Comparison of ENCODE assay signal across 8 cellular contexts in the genomic region with DNA sequence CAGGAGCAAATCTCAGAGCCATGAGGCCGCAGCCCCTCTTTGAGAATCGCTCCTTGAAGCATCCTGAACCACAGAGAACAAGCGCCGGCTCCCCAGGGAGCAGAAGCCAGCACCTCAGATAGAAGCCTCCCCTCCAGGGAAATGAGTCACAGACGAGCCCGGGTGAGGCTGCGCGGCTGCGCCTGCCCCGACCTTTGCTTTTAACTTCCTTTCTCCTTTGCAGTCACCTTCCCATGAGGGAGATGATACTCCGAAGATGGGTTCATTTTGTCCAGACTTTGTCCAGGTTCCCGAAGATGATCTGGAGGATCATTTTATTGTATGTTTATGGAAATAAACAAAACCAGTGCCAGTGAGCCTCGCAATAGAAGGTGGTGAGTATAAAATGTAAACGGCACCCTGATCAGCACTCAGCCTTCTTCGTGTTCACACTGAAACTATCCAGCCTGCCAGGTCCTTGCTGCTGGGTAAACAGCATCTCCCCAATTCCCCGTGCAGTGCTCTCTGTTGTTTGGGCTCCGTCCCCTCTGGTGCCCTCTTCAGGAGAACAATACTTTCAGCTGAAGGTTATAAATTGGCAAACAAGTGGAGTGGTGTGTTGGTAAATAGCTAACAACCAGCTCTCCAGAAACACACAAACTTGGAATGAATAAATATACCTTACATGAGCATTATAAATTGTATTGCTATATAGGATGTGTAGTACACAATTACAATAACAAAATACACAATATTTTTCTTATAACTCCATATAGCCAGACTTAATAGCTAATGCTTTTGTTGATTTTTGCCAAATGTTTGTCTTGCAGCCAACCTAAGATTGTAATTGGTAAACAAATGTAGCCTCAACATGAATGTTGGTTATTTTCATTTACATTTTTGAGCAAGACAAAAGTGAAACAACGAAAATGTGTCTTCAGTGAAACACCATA. TPM values are rescaled to one million over a fixed set of nuclear protein-coding genes. Genes with fewer than 3 reads are reported as not detected.
A peak's percentile ranks its signal among the peaks of the same experiment; 100 is the strongest.
DNase-seq lines count a peak whose midpoint lies in the region; ATAC-seq and TF ChIP-seq lines count a peak whose summit lies in the region.

No MANE protein-coding gene starts in this region.

- H3K4me1 ChIP-seq in PC-9 (replicated peaks; ENCODE audit: insufficient read depth) = peaks cover 19% of the 10 kb centered on the region
- no peaks in the 10 kb centered on the region for H3K4me1 ChIP-seq in foreskin keratinocyte
- peaks cover 6% of the 10 kb centered on the region for H3K4me1 ChIP-seq in vagina

- no peaks in the 10 kb centered on the region for H3K36me3 ChIP-seq in PC-9 (ENCODE audit: low read depth)
- H3K36me3 ChIP-seq in vagina = no peaks in the 10 kb centered on the region

- intact Hi-C loops in PC-9 (cut with micrococcal nuclease; ENCODE audit: unreplicated experiment) (loop anchor here (1.0 kb wide), 1 partner anchor 298 kb away; no protein-coding TSS in a partner anchor), vagina (cut with DNase I) (no loop called here)

- H3K27me3 ChIP-seq in PC-9 (ENCODE audit: insufficient read depth, low read depth) = no peaks in the 10 kb centered on the region
- peaks cover 10% of the 10 kb centered on the region for H3K27me3 ChIP-seq in foreskin keratinocyte
- no peaks in the 10 kb centered on the region for H3K27me3 ChIP-seq in vagina

- H3K4me3 ChIP-seq in PC-9 (peak overlapping the region; percentile 50; the same call in 1 of the 2 replicates), vagina (peak overlapping the region; percentile 12 to 30)

- peaks cover 22% of the 10 kb centered on the region for H3F3A ChIP-seq in PC-9 (ENCODE audit: insufficient read depth, low read depth)

- H3K27ac ChIP-seq in PC-9 (peak overlapping the region; percentile 63), foreskin keratinocyte (peak overlapping the region; percentile 9), vagina (no peak overlapping the region)

- no peaks in the 10 kb centered on the region for H3K9me2 ChIP-seq in PC-9 (ENCODE audit: insufficient read depth)

- no TSS peak for BruUV-seq in PC-9 (replicated peaks; lab: Mats Ljungman, UMichigan)

- peak overlapping the region; percentile 80 for H3K4me2 ChIP-seq in PC-9

- H2AFZ ChIP-seq in PC-9 = peak overlapping the region; percentile 73

- no peak for TF ChIP-seq POLR2A in vagina (IDR thresholded peaks at IDR 0.05)

- CTCF ChIA-PET in PC-9 (lab: Charles Lee) = interaction anchor here (0.6 to 1.0 kb wide), 3 partner anchors 74 to 297 kb away, joined by 3 to 7 read pairs (median 5); no protein-coding TSS in a partner anchor

- peak; percentile 74 for ATAC-seq in GM21619 (IDR thresholded peaks at IDR 0.05; ENCODE audit: unreplicated experiment)
- ATAC-seq in foreskin keratinocyte = peak; percentile 96

- H3K9me3 ChIP-seq in PC-9 (ENCODE audit: insufficient read depth, low read depth) (no peaks in the 10 kb centered on the region), vagina (no peaks in the 10 kb centered on the region)

- H4K20me1 ChIP-seq in PC-9 (ENCODE audit: insufficient read depth) = no peaks in the 10 kb centered on the region

- TF ChIP-seq CTCF in PC-9 (conservative IDR thresholded peaks at IDR 0.05) (peak; percentile 68), foreskin keratinocyte (conservative IDR thresholded peaks at IDR 0.05) (peak; percentile 78), vagina (IDR thresholded peaks at IDR 0.05) (peak in 1 of 3 experiments; percentile 38)

- H3K79me2 ChIP-seq in PC-9 (ENCODE audit: low read depth) = no peaks in the 10 kb centered on the region

- DNase-seq in ELF-1 (ENCODE audit: low read depth, low spot score) (peak; percentile 77), HuH-7 (ENCODE audit: low spot score) (peak; percentile 60), PC-9 (peak; percentile 50 to 65), foreskin keratinocyte (peak; percentile 59 to 77), occipital lobe (lab: John Stamatoyannopoulos, UW) (peak; percentile 45), vagina (ENCODE audit: extremely low spot score in 2 of 2) (no peak)
- DNase-seq in activated effector memory CD4-positive, alpha-beta T cell treated with Interleukin-2 at 50 U/mL for 16 hours = peak; percentile 40

- POLR2A ChIA-PET in PC-9 (lab: Charles Lee; ENCODE audit: unreplicated experiment) = interaction anchor here (0.8 kb wide), 1 partner anchor 206 kb away, joined by 3 read pairs; the partner anchor contains the start of gene TULP4

RNA-seq across cellular contexts. Expression of gene TMEM181, which starts 41.4 kb away (rescaled TPM):
- 14.9 and 18.7 TPM in 2 replicates for total RNA-seq in PC-9 (2021)
- 29.5 and 32.8 TPM in 2 replicates for total RNA-seq in foreskin keratinocyte
- 8.0 and 8.7 TPM in 2 replicates for polyA plus RNA-seq in foreskin keratinocyte
- 80.3 TPM for total RNA-seq in occipital lobe
- 18.4 TPM for total RNA-seq in vagina

Comparison
In these comparisons a context has a peak if more than half of its experiments do, and no peak if none do; other contexts are left out.
1. DNase-seq: peak in ELF-1 (single experiment), HuH-7 (single experiment), PC-9 (2 of 2), activated effector memory CD4-positive, alpha-beta T cell treated with Interleukin-2 at 50 U/mL for 16 hours (single experiment), foreskin keratinocyte (2 of 2) and occipital lobe (single experiment); none in vagina (0 of 2).